In the genomic region with DNA sequence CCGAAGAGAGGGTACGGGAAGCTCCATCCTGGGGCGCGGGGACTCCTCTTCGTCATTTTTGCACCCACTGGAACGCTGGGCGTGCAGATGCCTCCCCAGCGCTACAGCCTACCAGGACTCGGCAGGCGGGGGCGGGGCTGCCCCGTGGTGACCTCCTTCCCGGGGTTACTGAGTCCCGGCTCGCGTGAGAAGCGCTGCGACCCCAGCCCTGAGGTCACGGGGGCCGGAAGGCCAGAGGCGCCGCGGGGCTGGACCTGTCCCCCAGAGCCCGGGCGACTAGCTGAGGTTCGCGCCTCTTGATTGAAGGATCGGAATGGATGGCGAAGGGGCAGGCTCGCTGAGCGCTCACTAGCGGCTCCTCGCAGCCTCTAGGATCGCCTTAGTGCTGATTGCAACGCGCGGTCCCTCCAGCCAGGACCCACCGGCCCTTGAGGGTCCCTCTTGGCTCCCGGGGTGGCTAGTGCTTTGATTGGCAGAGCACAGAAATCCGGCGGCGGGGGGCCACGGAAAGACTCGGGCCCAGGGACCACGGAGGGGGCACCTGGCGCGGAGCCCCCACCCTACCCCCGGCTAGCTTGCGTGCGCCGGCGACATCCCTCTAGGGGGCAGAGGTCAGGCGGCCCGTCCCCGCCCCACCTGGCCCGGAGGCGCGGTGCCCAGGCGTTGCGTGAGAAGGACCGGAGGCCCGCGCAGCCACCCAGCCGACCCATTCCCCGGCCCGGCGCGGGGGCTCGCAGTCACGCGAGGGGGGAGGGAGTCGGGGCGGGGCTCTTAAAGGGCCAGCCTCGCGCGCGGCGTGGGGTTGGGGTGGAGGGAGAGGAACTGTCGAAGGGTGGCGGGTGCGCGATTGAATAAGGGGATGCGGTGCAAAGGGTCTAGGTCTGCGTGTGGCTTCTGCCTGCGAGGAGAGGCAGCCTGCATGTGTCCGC, we compare ENCODE assay signal across 7 cellular contexts. TPM values are rescaled to one million over a fixed set of nuclear protein-coding genes. Genes with fewer than 3 reads are reported as not detected.
DNase-seq lines count a peak whose midpoint lies in the region; ATAC-seq and TF ChIP-seq lines count a peak whose summit lies in the region.

No MANE protein-coding gene starts in this region.

- no peaks in the 10 kb centered on the region for H3K36me3 ChIP-seq in thymus (ENCODE audit: control insufficient read depth, insufficient read depth)

- in situ Hi-C loops in GM13976 (cut with MboI; ENCODE audit: low sequenced_read_pairs, unreplicated experiment): no loop called here

- H3K9me3 Mint-ChIP-seq in endothelial cell (ENCODE audit: unreplicated experiment): no peaks in the 10 kb centered on the region
- H3K9me3 Mint-ChIP-seq in naive thymus-derived CD8-positive, alpha-beta T cell: no peaks in the 10 kb centered on the region

- WGBS in thymus: 4% methylated on average over 86 of the region's 86 CpGs

- H3K27me3 ChIP-seq in thymus (ENCODE audit: control insufficient read depth, insufficient read depth): peaks cover 35% of the 10 kb centered on the region

- H3K4me3 ChIP-seq in thymus (ENCODE audit: low read length): peak overlapping the region; percentile 49

- DNase-seq in GM13976 (ENCODE audit: low spot score): peak; percentile 77
- peak; percentile 49 for DNase-seq in MV-4-11 (lab: John Stamatoyannopoulos, UW)
- DNase-seq in activated CD8-positive, alpha-beta memory T cell treated with anti-CD3 and anti-CD28 coated beads for 24 hours: peak; percentile 90
- DNase-seq in endothelial cell (ENCODE audit: low spot score): peak; percentile 57
- DNase-seq in naive thymus-derived CD8-positive, alpha-beta T cell: peak; percentile 8 to 68 (median 38)

- no peak for TF ChIP-seq CTCF in GM13976 (IDR thresholded peaks at IDR 0.05; ENCODE audit: borderline replicate concordance, control extremely low read depth, extremely low read depth, insufficient read depth, missing control alignments)
- no peak for TF ChIP-seq CTCF in endothelial cell (IDR thresholded peaks at IDR 0.05; ENCODE audit: unreplicated experiment)

- H3K4me1 Mint-ChIP-seq in endothelial cell (ENCODE audit: unreplicated experiment): peaks cover 31% of the 10 kb centered on the region
- H3K4me1 Mint-ChIP-seq in naive thymus-derived CD8-positive, alpha-beta T cell: peaks cover 4 to 13% (median 10%) of the 10 kb centered on the region in 4 donors

- H3K36me3 Mint-ChIP-seq in endothelial cell (ENCODE audit: low read depth, unreplicated experiment): peaks cover 11% of the 10 kb centered on the region
- H3K36me3 Mint-ChIP-seq in naive thymus-derived CD8-positive, alpha-beta T cell: no peaks in the 10 kb centered on the region

- POLR2A ChIA-PET in naive thymus-derived CD8-positive, alpha-beta T cell (lab: Charles Lee): interaction anchor here (0.5 to 2.1 kb wide), 4 partner anchors 30 to 1326 kb away, joined by 3 to 6 read pairs (median 4); a partner anchor contains a TSS

- peaks cover 2% of the 10 kb centered on the region for H3K4me1 ChIP-seq in thymus (ENCODE audit: control insufficient read depth, insufficient read depth, low read length)

- no peak overlapping the region for H3K27ac ChIP-seq in thymus (ENCODE audit: low read depth)

- no peak overlapping the region for H3K27ac Mint-ChIP-seq in endothelial cell (ENCODE audit: unreplicated experiment)
- peak overlapping the region in 1 of 10 donors; percentile 62 for H3K27ac Mint-ChIP-seq in naive thymus-derived CD8-positive, alpha-beta T cell

- no peaks in the 10 kb centered on the region for H3K9me3 ChIP-seq in thymus (ENCODE audit: control insufficient read depth)

- peaks cover 10% of the 10 kb centered on the region for H3K27me3 Mint-ChIP-seq in endothelial cell (ENCODE audit: unreplicated experiment)
- peaks cover 10 to 22% (median 18%) of the 10 kb centered on the region in 5 donors for H3K27me3 Mint-ChIP-seq in naive thymus-derived CD8-positive, alpha-beta T cell

- ATAC-seq in naive thymus-derived CD8-positive, alpha-beta T cell: peak; percentile 76 to 77
- no peak for ATAC-seq in GM21360 (IDR thresholded peaks at IDR 0.05; ENCODE audit: unreplicated experiment)

- peak overlapping the region; percentile 15 for H3K4me3 Mint-ChIP-seq in endothelial cell (ENCODE audit: unreplicated experiment)
- peak overlapping the region; percentile 72 to 85 (median 82) for H3K4me3 Mint-ChIP-seq in naive thymus-derived CD8-positive, alpha-beta T cell

RNA-seq across cellular contexts. Expression of a gene that starts 0.8 kb away (rescaled TPM):
- 7.0 TPM for total RNA-seq in endothelial cell (ENCODE audit: unreplicated experiment)
- total RNA-seq in naive thymus-derived CD8-positive, alpha-beta T cell: under 1 TPM; 0.18 to 0.27 TPM
- not detected for polyA plus RNA-seq in naive thymus-derived CD8-positive, alpha-beta T cell
- 0.11 TPM for polyA plus RNA-seq in thymus

RNA-seq across cellular contexts. Expression of a gene that starts 22.5 kb away (rescaled TPM):
- total RNA-seq in endothelial cell (ENCODE audit: unreplicated experiment): not detected
- not detected for total RNA-seq in naive thymus-derived CD8-positive, alpha-beta T cell
- polyA plus RNA-seq in naive thymus-derived CD8-positive, alpha-beta T cell: not detected
- polyA plus RNA-seq in thymus: 0.05 TPM

RNA-seq across cellular contexts. Expression of a gene that starts 30.3 kb away (rescaled TPM):
- total RNA-seq in endothelial cell (ENCODE audit: unreplicated experiment): 71.0 TPM
- 10 to 100 TPM; 38.6 to 41.2 TPM for total RNA-seq in naive thymus-derived CD8-positive, alpha-beta T cell
- polyA plus RNA-seq in naive thymus-derived CD8-positive, alpha-beta T cell: 10 to 100 TPM; 29.3 to 35.2 (median 33.9) TPM
- polyA plus RNA-seq in thymus: 14.6 TPM

RNA-seq across cellular contexts. Expression of a gene that starts 55.8 kb away (rescaled TPM):
- total RNA-seq in endothelial cell (ENCODE audit: unreplicated experiment): 100 TPM
- 100 to 1,000 TPM; 220 TPM for total RNA-seq in naive thymus-derived CD8-positive, alpha-beta T cell
- polyA plus RNA-seq in naive thymus-derived CD8-positive, alpha-beta T cell: 100 to 1,000 TPM in 1 of 3 donors, 10 to 100 TPM in 2; 70.8 to 124 (median 79.8) TPM
- polyA plus RNA-seq in thymus: 94.4 TPM

Comparison
In these comparisons a context has a peak if more than half of its experiments do, and no peak if none do; other contexts are left out.
1. DNase-seq: peak in every context shown above with its lines; median percentile 90 in activated CD8-positive, alpha-beta memory T cell treated with anti-CD3 and anti-CD28 coated beads for 24 hours; 77 in GM13976; 57 in endothelial cell; 49 in MV-4-11; 38 in naive thymus-derived CD8-positive, alpha-beta T cell.